In genomic region chr7:138170959-138171703, GRCh38 we compare ENCODE assay signal across 8 cellular contexts.
DNase-seq lines count a peak whose midpoint lies in the region; ATAC-seq, FAIRE-seq and TF ChIP-seq lines count a peak whose summit lies in the region.

No MANE protein-coding gene starts in this region.

- H3K4me1 Mint-ChIP-seq in activated T-helper 1 cell treated with anti-CD3 and anti-CD28 coated beads, Interleukin-12 subunit alpha, Interleukin-12 subunit beta, Interleukin-2, Interleukin-4 antibody, amounts not matched to agents 30 ng/mL and 10 ng/mL and 1 ng/mL, durations not matched to agents 14 hours and 24 hours and 36 hours (ENCODE audit: low read depth): peaks cover 25% of the 10 kb centered on the region
- H3K4me1 Mint-ChIP-seq in effector memory CD8-positive, alpha-beta T cell (ENCODE audit: low read depth in 2 of 2): peaks cover 0 to 3% of the 10 kb centered on the region in 2 donors

- DNase-seq in GM12892 (ENCODE audit: insufficient read length) (no peak), DMS 273 (lab: John Stamatoyannopoulos, UW; ENCODE audit: unreplicated experiment) (no peak), DMS53 treated with DMSO at 0.1 percent for 48 hours (lab: John Stamatoyannopoulos, UW; ENCODE audit: unreplicated experiment) (no peak), NCI-H1048 (lab: John Stamatoyannopoulos, UW) (no peak)
- peak; percentile 4 for DNase-seq in activated T-helper 1 cell treated with anti-CD3 and anti-CD28 coated beads, Interleukin-12 subunit alpha, Interleukin-12 subunit beta, Interleukin-2, Interleukin-4 antibody, amounts not matched to agents 30 ng/mL and 10 ng/mL and 1 ng/mL, durations not matched to agents 14 hours and 24 hours and 36 hours (ENCODE audit: low spot score)
- DNase-seq in effector memory CD8-positive, alpha-beta T cell: no peak

- TF ChIP-seq POLR2A in GM12892 (IDR thresholded peaks at IDR 0.05; ENCODE audit: low read depth, low read length): no peak

- peaks cover 9% of the 10 kb centered on the region for H3K9me3 Mint-ChIP-seq in activated T-helper 1 cell treated with anti-CD3 and anti-CD28 coated beads, Interleukin-12 subunit alpha, Interleukin-12 subunit beta, Interleukin-2, Interleukin-4 antibody, amounts not matched to agents 30 ng/mL and 10 ng/mL and 1 ng/mL, durations not matched to agents 14 hours and 24 hours and 36 hours
- no peaks in the 10 kb centered on the region for H3K9me3 Mint-ChIP-seq in effector memory CD8-positive, alpha-beta T cell

- no peak overlapping the region for H3K4me3 Mint-ChIP-seq in activated T-helper 1 cell treated with anti-CD3 and anti-CD28 coated beads, Interleukin-12 subunit alpha, Interleukin-12 subunit beta, Interleukin-2, Interleukin-4 antibody, amounts not matched to agents 30 ng/mL and 10 ng/mL and 1 ng/mL, durations not matched to agents 14 hours and 24 hours and 36 hours
- H3K4me3 Mint-ChIP-seq in effector memory CD8-positive, alpha-beta T cell: no peak overlapping the region

- H3K27me3 Mint-ChIP-seq in activated T-helper 1 cell treated with anti-CD3 and anti-CD28 coated beads, Interleukin-12 subunit alpha, Interleukin-12 subunit beta, Interleukin-2, Interleukin-4 antibody, amounts not matched to agents 30 ng/mL and 10 ng/mL and 1 ng/mL, durations not matched to agents 14 hours and 24 hours and 36 hours (ENCODE audit: insufficient read depth): peaks cover 31% of the 10 kb centered on the region
- H3K27me3 Mint-ChIP-seq in effector memory CD8-positive, alpha-beta T cell: peaks cover 48 to 53% of the 10 kb centered on the region in 2 donors

- intact Hi-C loops in activated T-helper 1 cell treated with anti-CD3 and anti-CD28 coated beads, Interleukin-12 subunit alpha, Interleukin-12 subunit beta, Interleukin-2, Interleukin-4 antibody, amounts not matched to agents 30 ng/mL and 10 ng/mL and 1 ng/mL, durations not matched to agents 14 hours and 24 hours and 36 hours (cut with micrococcal nuclease): no loop called here

- ATAC-seq in GM19468 (IDR thresholded peaks at IDR 0.05; ENCODE audit: extremely low read depth, unreplicated experiment): peak; percentile 85
- ATAC-seq in HG03066 (IDR thresholded peaks at IDR 0.05; ENCODE audit: low read depth, unreplicated experiment): peak; percentile 90
- no peak for ATAC-seq in effector memory CD8-positive, alpha-beta T cell (replicated peaks)

- H3K36me3 Mint-ChIP-seq in activated T-helper 1 cell treated with anti-CD3 and anti-CD28 coated beads, Interleukin-12 subunit alpha, Interleukin-12 subunit beta, Interleukin-2, Interleukin-4 antibody, amounts not matched to agents 30 ng/mL and 10 ng/mL and 1 ng/mL, durations not matched to agents 14 hours and 24 hours and 36 hours (ENCODE audit: low read depth): no peaks in the 10 kb centered on the region
- H3K36me3 Mint-ChIP-seq in effector memory CD8-positive, alpha-beta T cell (ENCODE audit: insufficient read depth): peaks cover 3% of the 10 kb centered on the region

- FAIRE-seq in GM12892 (lab: Jason Lieb, UNC): peak; percentile 77

- no peak overlapping the region for H3K27ac Mint-ChIP-seq in activated T-helper 1 cell treated with anti-CD3 and anti-CD28 coated beads, Interleukin-12 subunit alpha, Interleukin-12 subunit beta, Interleukin-2, Interleukin-4 antibody, amounts not matched to agents 30 ng/mL and 10 ng/mL and 1 ng/mL, durations not matched to agents 14 hours and 24 hours and 36 hours
- no peak overlapping the region for H3K27ac Mint-ChIP-seq in effector memory CD8-positive, alpha-beta T cell
